Comparison of ENCODE assay signal across 24 cellular contexts in the genomic region with DNA sequence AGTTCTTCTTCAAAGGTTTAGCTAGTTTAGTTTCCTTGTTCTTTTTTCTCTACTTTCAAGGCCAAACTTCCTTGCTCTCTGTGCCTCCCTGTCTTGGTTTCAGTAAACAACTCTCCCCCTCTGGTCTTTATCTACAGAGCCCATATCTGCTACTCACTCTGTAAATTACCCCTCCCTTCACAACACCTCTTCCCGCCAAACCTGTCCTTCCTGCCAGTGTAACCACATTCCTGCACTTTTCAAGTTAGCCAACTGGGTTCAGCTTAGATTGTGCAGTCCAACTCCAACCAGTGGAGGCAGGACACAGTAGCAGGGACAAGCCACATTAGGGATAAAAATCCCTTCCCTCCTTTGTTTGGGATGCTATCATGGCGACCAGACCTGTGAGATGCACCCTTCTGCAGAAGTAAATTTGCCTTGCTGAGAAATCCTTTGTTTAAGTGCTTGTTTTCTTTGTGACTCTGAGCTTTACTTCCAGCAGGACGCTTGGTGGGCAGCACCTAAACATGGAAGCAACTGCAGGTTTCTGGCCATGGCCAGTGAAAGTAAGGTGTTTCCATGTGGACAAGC.
DNase-seq lines count a peak whose midpoint lies in the region; ATAC-seq, FAIRE-seq and TF ChIP-seq lines count a peak whose summit lies in the region.
"Had no signal": no experiment of that assay in that cellular context is flagged by ENCODE, and none has a peak within 500 bp of the region (broad histone marks: within the 10 kb centered on the region; RNA-seq: fewer than 3 reads in every experiment).

No MANE protein-coding gene starts in this region.

- no peaks in the 10 kb centered on the region for H3K9me2 ChIP-seq in OCI-LY7 (ENCODE audit: insufficient read depth, low read length)

- peaks cover 22 to 30% (median 25%) of the 10 kb centered on the region in 3 experiments for H3K36me3 Mint-ChIP-seq in H9 (ENCODE audit: insufficient read depth in 1 of 3, low read depth in 3 of 3)
- H3K36me3 Mint-ChIP-seq: T-cell had no signal

- H3K9me1 ChIP-seq in endothelial cell of umbilical vein (replicated peaks; ENCODE audit: control insufficient read depth, extremely low read depth, insufficient read depth, low read length), result no peaks in the 10 kb centered on the region

- H3K79me2 ChIP-seq in H9 (ENCODE audit: insufficient read depth, low read length), result no peaks in the 10 kb centered on the region
- H3K79me2 ChIP-seq in OCI-LY7 (ENCODE audit: insufficient read depth, low read depth, low read length), result no peaks in the 10 kb centered on the region
- no peaks in the 10 kb centered on the region for H3K79me2 ChIP-seq in endothelial cell of umbilical vein (ENCODE audit: control insufficient read depth, insufficient read depth, low read length)
- H3K79me2 ChIP-seq in trophoblast cell (ENCODE audit: control insufficient read depth, insufficient read depth, low read length, poor library complexity), result no peaks in the 10 kb centered on the region

- TF ChIP-seq POLR2A in endothelial cell of umbilical vein (IDR thresholded peaks at IDR 0.05; ENCODE audit: low read depth, low read length), result no peak

- H3K56ac ChIP-seq in H9 (ENCODE audit: insufficient read length, low read depth, low read length), result no peak overlapping the region

- H2BK120ac ChIP-seq in H9 (ENCODE audit: low read depth, low read length, poor library complexity, severe bottlenecking) (no peak overlapping the region), trophoblast cell (ENCODE audit: insufficient read depth, low read length, poor library complexity) (no peak overlapping the region)

- no peaks in the 10 kb centered on the region for H3K27me3 Mint-ChIP-seq in H9 (ENCODE audit: low read depth)
- H3K27me3 Mint-ChIP-seq: T-cell had no signal

- H4K20me1 ChIP-seq in H9 (ENCODE audit: control insufficient read depth, insufficient read depth, insufficient read length) (no peaks in the 10 kb centered on the region), OCI-LY7 (ENCODE audit: insufficient read depth, low read length) (no peaks in the 10 kb centered on the region), endothelial cell of umbilical vein (replicated peaks; ENCODE audit: control insufficient read depth, extremely low read depth, insufficient read depth, low read length) (no peaks in the 10 kb centered on the region)

- H3K36me3 ChIP-seq in OCI-LY7 (ENCODE audit: insufficient read depth, low read length) (no peaks in the 10 kb centered on the region), endothelial cell of umbilical vein (ENCODE audit: control insufficient read depth in 2 of 2, extremely low read depth in 1 of 2, insufficient read depth in 2 of 2, low read length in 2 of 2) (no peaks in the 10 kb centered on the region), trophoblast cell (ENCODE audit: control insufficient read depth in 1 of 2, insufficient read depth in 2 of 2, low read length in 2 of 2) (no peaks in the 10 kb centered on the region)
- H3K36me3 ChIP-seq: BE2C, SJCRH30 had no signal

- no peak overlapping the region for H4K91ac ChIP-seq in H9 (ENCODE audit: insufficient read length, low read depth, low read length)
- H4K91ac ChIP-seq in trophoblast cell (ENCODE audit: low read depth, low read length), result no peak overlapping the region

- WGBS in H9 (ENCODE audit: extremely low coverage, insufficient read length, low lambda C conversion rate), result no CpG with 5 or more reads among the region's 3 CpGs
- no CpG with 5 or more reads among the region's 3 CpGs for WGBS in trophoblast cell (ENCODE audit: extremely low coverage, insufficient coverage, insufficient read length)

- H2AK5ac ChIP-seq in H9 (ENCODE audit: insufficient read length, low read length), result no peak overlapping the region
- no peak overlapping the region for H2AK5ac ChIP-seq in trophoblast cell (ENCODE audit: low read length)

- H3K27ac ChIP-seq in H9 (ENCODE audit: insufficient read length, low read depth, low read length) (no peak overlapping the region), OCI-LY7 (ENCODE audit: low read depth, low read length, poor library complexity, severe bottlenecking) (no peak overlapping the region), endothelial cell of umbilical vein (ENCODE audit: insufficient read depth, low read depth, low read length) (no peak overlapping the region), trophoblast cell (ENCODE audit: low read depth, low read length) (no peak overlapping the region)
- H3K27ac ChIP-seq: A549, HL-60, KMS-11, SJCRH30 had no signal

- no peak overlapping the region for H4K12ac ChIP-seq in trophoblast cell (ENCODE audit: low read depth, low read length)

- H3K27me3 ChIP-seq in H9 (ENCODE audit: insufficient read depth, low read length), result no peaks in the 10 kb centered on the region
- no peaks in the 10 kb centered on the region for H3K27me3 ChIP-seq in endothelial cell of umbilical vein (ENCODE audit: control insufficient read depth in 2 of 2, insufficient read depth in 2 of 2, low read length in 2 of 2)
- H3K27me3 ChIP-seq in trophoblast cell (ENCODE audit: insufficient read depth, low read length), result no peaks in the 10 kb centered on the region
- H3K27me3 ChIP-seq: BE2C, SJCRH30 had no signal

- H3K79me1 ChIP-seq in H9 (ENCODE audit: insufficient read depth, low read depth, low read length, poor library complexity, severe bottlenecking) (no peaks in the 10 kb centered on the region), trophoblast cell (ENCODE audit: low read length) (no peaks in the 10 kb centered on the region)

- TF ChIP-seq CTCF in H9 (conservative IDR thresholded peaks at IDR 0.05), result no peak
- TF ChIP-seq CTCF in OCI-LY7 (conservative IDR thresholded peaks at IDR 0.05; ENCODE audit: low read length), result no peak
- no peak for TF ChIP-seq CTCF in endothelial cell of umbilical vein (IDR thresholded peaks at IDR 0.05; ENCODE audit: extremely low read depth in 1 of 2, insufficient read depth in 1 of 2, low read depth in 1 of 2, low read length in 2 of 2)

- no peaks in the 10 kb centered on the region for H3K23me2 ChIP-seq in H9 (ENCODE audit: insufficient read length, low read depth, low read length, poor library complexity, severe bottlenecking)

- H3K14ac ChIP-seq in H9 (ENCODE audit: insufficient read depth, low read length), result no peak overlapping the region
- no peak overlapping the region for H3K14ac ChIP-seq in trophoblast cell (ENCODE audit: low read length)

- H2BK12ac ChIP-seq in H9 (ENCODE audit: insufficient read length, low read depth, low read length) (no peak overlapping the region), trophoblast cell (ENCODE audit: low read length) (no peak overlapping the region)

- H3K23ac ChIP-seq in H9 (ENCODE audit: insufficient read length, low read depth, low read length) (no peak overlapping the region), trophoblast cell (ENCODE audit: low read length) (no peak overlapping the region)

- DNase-seq in H9, result peak; percentile 39
- DNase-seq in OCI-LY7 (ENCODE audit: low spot score), result peak; percentile 2
- peak; percentile 9 for DNase-seq in endothelial cell of umbilical vein (ENCODE audit: low read depth, low spot score)
- DNase-seq in trophoblast cell, result peak; percentile 31 to 44
- DNase-seq in stimulated activated CD4-positive, alpha-beta T cell treated with anti-CD3 and anti-CD28 coated beads, Interleukin-4, amount 100 ng/mL, for 24 hours, result no peak
- DNase-seq in hippocampal formation (lab: John Stamatoyannopoulos, UW), result no peak
- DNase-seq: BE2C, DMS79 treated with DMSO at 0.1 percent for 48 hours, NCI-H1105, NCI-H146, NCI-H2029, NCI-H2171, NCI-H345, NCI-H524, OCI-M1, SJCRH30, T-cell had no signal

- H2BK5ac ChIP-seq in H9 (ENCODE audit: insufficient read length, low read length) (no peak overlapping the region), trophoblast cell (ENCODE audit: low read depth, low read length, poor library complexity) (no peak overlapping the region)

- FAIRE-seq in endothelial cell of umbilical vein (lab: Jason Lieb, UNC), result no peak
- FAIRE-seq: A549, GM12878, RCC 7860 had no signal

- H4K8ac ChIP-seq in H9 (replicated peaks; ENCODE audit: insufficient read length, low read depth, low read length) (no peak overlapping the region), trophoblast cell (ENCODE audit: low read depth, low read length) (no peak overlapping the region)

- BruUV-seq in OCI-LY7 (replicated peaks; lab: Mats Ljungman, UMichigan) (no TSS peak), endothelial cell of umbilical vein (replicated peaks; lab: Mats Ljungman, UMichigan) (no TSS peak)

- no peak overlapping the region for H2BK15ac ChIP-seq in H9 (ENCODE audit: low read depth, low read length)

- H4K5ac ChIP-seq in H9 (ENCODE audit: insufficient read length, low read depth, low read length), result no peak overlapping the region

- H3K4me1 ChIP-seq in H9 (ENCODE audit: insufficient read depth, low read length), result no peaks in the 10 kb centered on the region; the same call in 1 of the 2 replicates
- no peaks in the 10 kb centered on the region for H3K4me1 ChIP-seq in OCI-LY7 (ENCODE audit: insufficient read depth, low read length, poor library complexity, severe bottlenecking)
- no peaks in the 10 kb centered on the region for H3K4me1 ChIP-seq in endothelial cell of umbilical vein (ENCODE audit: control insufficient read depth, extremely low read depth, insufficient read depth, low read length)
- no peaks in the 10 kb centered on the region for H3K4me1 ChIP-seq in trophoblast cell (ENCODE audit: control insufficient read depth in 1 of 2, insufficient read depth in 2 of 2, low read length in 2 of 2)
- H3K4me1 ChIP-seq: A549, BE2C, SJCRH30 had no signal

- dilution Hi-C loops in endothelial cell of umbilical vein (cut with MboI; ENCODE audit: extremely low pct_ligation_motif_present, low sequenced_read_pairs), result no loop called here

- no peak overlapping the region for H3K27ac Mint-ChIP-seq in H9
- H3K27ac Mint-ChIP-seq: GM23338, T-cell had no signal

- H3T11ph ChIP-seq in H9 (ENCODE audit: low read length), result no peak overlapping the region

- no peak overlapping the region for H3K18ac ChIP-seq in H9 (ENCODE audit: insufficient read length, low read depth, low read length)
- no peak overlapping the region for H3K18ac ChIP-seq in trophoblast cell (ENCODE audit: low read length)

- H3K4me3 ChIP-seq in OCI-LY7 (ENCODE audit: low read depth, low read length, poor library complexity, severe bottlenecking), result no peak overlapping the region
- H3K4me3 ChIP-seq in endothelial cell of umbilical vein (replicated peaks in 1 of 3; ENCODE audit: insufficient read depth in 1 of 3, low read depth in 1 of 3, low read length in 3 of 3), result no peak overlapping the region
- no peak overlapping the region for H3K4me3 ChIP-seq in trophoblast cell (ENCODE audit: low read depth, low read length)
- H3K4me3 ChIP-seq: A549, GM12878, GM23338, SJCRH30 had no signal

- no peak for ATAC-seq in GM19467 (IDR thresholded peaks at IDR 0.05; ENCODE audit: unreplicated experiment)
- ATAC-seq: A549, GM12878, GM23338, T-cell had no signal

- CTCF ChIA-PET in OCI-LY7 (lab: Charles Lee; ENCODE audit: unreplicated experiment), result no interaction called here
- CTCF ChIA-PET in endothelial cell of umbilical vein (lab: Charles Lee), result no interaction called here

- no peak overlapping the region for H3K9ac ChIP-seq in H9 (ENCODE audit: extremely low read depth, insufficient read length, low read length)
- H3K9ac ChIP-seq in endothelial cell of umbilical vein (replicated peaks; ENCODE audit: extremely low read depth, insufficient read depth, low read length), result no peak overlapping the region
- H3K9ac ChIP-seq in trophoblast cell (ENCODE audit: low read length), result no peak overlapping the region
- H3K9ac ChIP-seq: KMS-11 had no signal

- H3K9me3 Mint-ChIP-seq in H9, result peaks cover 28 to 30% of the 10 kb centered on the region in 2 experiments

- H2AFZ ChIP-seq in H9 (ENCODE audit: low read length), result no peak overlapping the region
- no peak overlapping the region for H2AFZ ChIP-seq in OCI-LY7 (ENCODE audit: low read length)
- H2AFZ ChIP-seq in endothelial cell of umbilical vein (ENCODE audit: low read depth, low read length), result no peak overlapping the region
- H2AFZ ChIP-seq in trophoblast cell (ENCODE audit: insufficient read depth, low read length, poor library complexity), result no peak overlapping the region
- H2AFZ ChIP-seq: GM23338 had no signal

- intact Hi-C loops in OCI-LY7 (cut with micrococcal nuclease; ENCODE audit: unreplicated experiment), result no loop called here
- intact Hi-C loops in endothelial cell of umbilical vein (cut with micrococcal nuclease), result no loop called here

- H3K4me1 Mint-ChIP-seq in H9, result peaks cover 0 to 8% of the 10 kb centered on the region in 2 experiments; a peak in 2 of 4 replicates
- H3K4me1 Mint-ChIP-seq: GM23338, T-cell had no signal

- POLR2A ChIA-PET in OCI-LY7 (lab: Charles Lee), result no interaction called here
- POLR2A ChIA-PET in endothelial cell of umbilical vein (lab: Charles Lee), result no interaction called here

- H2BK20ac ChIP-seq in H9 (ENCODE audit: low read depth, low read length, poor library complexity, severe bottlenecking), result no peak overlapping the region

- H3K4me2 ChIP-seq in H9 (ENCODE audit: insufficient read depth, insufficient read length, low read length) (no peak overlapping the region), OCI-LY7 (ENCODE audit: low read length) (no peak overlapping the region), endothelial cell of umbilical vein (ENCODE audit: insufficient read depth, low read length) (no peak overlapping the region), trophoblast cell (ENCODE audit: low read length) (no peak overlapping the region)
- H3K4me2 ChIP-seq: A549, GM23338, KMS-11 had no signal

- H3K4me3 Mint-ChIP-seq in H9, result no peak overlapping the region
- H3K4me3 Mint-ChIP-seq: GM23338, T-cell had no signal

- no peaks in the 10 kb centered on the region for H3K9me3 ChIP-seq in H9 (ENCODE audit: control insufficient read depth, low read depth, low read length)
- 0 out of 2 replicates have a peak, but pooled peaks cover 12% of the 10 kb centered on the region for H3K9me3 ChIP-seq in OCI-LY7 (ENCODE audit: low read length)
- H3K9me3 ChIP-seq in endothelial cell of umbilical vein (replicated peaks; ENCODE audit: control insufficient read depth, insufficient read depth, low read length), result no peaks in the 10 kb centered on the region
- H3K9me3 ChIP-seq in trophoblast cell (ENCODE audit: insufficient read depth, low read depth, low read length), result peaks cover 6% of the 10 kb centered on the region
- H3K9me3 ChIP-seq: BE2C, SJCRH30 had no signal

- H3K4ac ChIP-seq in H9 (ENCODE audit: low read depth, low read length) (no peak overlapping the region), trophoblast cell (ENCODE audit: low read depth, low read length) (no peak overlapping the region)

Comparison
In these comparisons a context has a peak if more than half of its experiments do, and no peak if none do; other contexts are left out.
1. DNase-seq: peak in H9 (single experiment), OCI-LY7 (single experiment), endothelial cell of umbilical vein (single experiment) and trophoblast cell (2 of 2); none in stimulated activated CD4-positive, alpha-beta T cell treated with anti-CD3 and anti-CD28 coated beads, Interleukin-4, amount 100 ng/mL, for 24 hours (single experiment) and hippocampal formation (0 of 2).